In genomic region chr7:4835398-4836205, GRCh38 we compare ENCODE assay signal across 20 cellular contexts. TPM values are rescaled to one million over a fixed set of nuclear protein-coding genes. Genes with fewer than 3 reads are reported as not detected.
DNase-seq lines count a peak whose midpoint lies in the region; ATAC-seq and TF ChIP-seq lines count a peak whose summit lies in the region.
"Had no signal": no experiment of that assay in that cellular context is flagged by ENCODE, and none has a peak within 500 bp of the region (broad histone marks: within the 10 kb centered on the region; RNA-seq: fewer than 3 reads in every experiment).

No MANE protein-coding gene starts in this region.

- peaks cover 2% of the 10 kb centered on the region; the same call in 1 of the 2 replicates for H4K20me1 ChIP-seq in PC-9 (ENCODE audit: insufficient read depth)

- peaks cover 8% of the 10 kb centered on the region; the same call in 1 of the 2 replicates for H3F3A ChIP-seq in PC-9 (ENCODE audit: insufficient read depth, low read depth)

- BruUV-seq in PC-9 (replicated peaks; lab: Mats Ljungman, UMichigan), result no TSS peak

- no peak for TF ChIP-seq POLR2A in spleen (IDR thresholded peaks at IDR 0.05)

- no peaks in the 10 kb centered on the region for H3K36me3 Mint-ChIP-seq in chondrocyte (ENCODE audit: low read depth)
- H3K36me3 Mint-ChIP-seq: CD4-positive, CD25-positive, alpha-beta regulatory T cell; IgD-negative memory B cell had no signal

- no peaks in the 10 kb centered on the region for H3K9me2 ChIP-seq in PC-9 (ENCODE audit: insufficient read depth)

- no peaks in the 10 kb centered on the region for H3K9me3 ChIP-seq in heart right ventricle
- no peaks in the 10 kb centered on the region for H3K9me3 ChIP-seq in PC-9 (ENCODE audit: insufficient read depth, low read depth)
- no peaks in the 10 kb centered on the region for H3K9me3 ChIP-seq in spleen
- H3K9me3 ChIP-seq: A549, Caco-2, SJSA1 had no signal

- H3K27me3 Mint-ChIP-seq in chondrocyte (ENCODE audit: low read depth), result peaks cover 3% of the 10 kb centered on the region
- H3K27me3 Mint-ChIP-seq: CD4-positive, CD25-positive, alpha-beta regulatory T cell; IgD-negative memory B cell had no signal

- intact Hi-C loops in Right ventricle myocardium superior (cut with DNase I) (loop anchor here (10.0 kb wide), 1 partner anchor 879 kb away; no protein-coding TSS in a partner anchor), heart right ventricle (cut with DNase I) (no loop called here), PC-9 (cut with micrococcal nuclease; ENCODE audit: unreplicated experiment) (no loop called here), spleen (cut with DNase I; ENCODE audit: low total_unique reads) (no loop called here)

- no peak overlapping the region for H3K4me3 ChIP-seq in heart right ventricle
- no peak overlapping the region for H3K4me3 ChIP-seq in PC-9
- H3K4me3 ChIP-seq in spleen, result no peak overlapping the region
- H3K4me3 ChIP-seq: A549, SJSA1 had no signal

- peak overlapping the region; percentile 33 for H3K4me2 ChIP-seq in PC-9
- H3K4me2 ChIP-seq: A549 had no signal

- H3K4me3 Mint-ChIP-seq in chondrocyte (ENCODE audit: unreplicated experiment), result no peak overlapping the region
- H3K4me3 Mint-ChIP-seq: CD4-positive, CD25-positive, alpha-beta regulatory T cell; IgD-negative memory B cell had no signal

- CTCF ChIA-PET in PC-9 (lab: Charles Lee), result interaction anchor here (0.5 to 0.6 kb wide), 3 partner anchors 10 to 137 kb away, joined by 3 to 7 read pairs (median 4); no protein-coding TSS in a partner anchor

- TF ChIP-seq CTCF in heart right ventricle (IDR thresholded peaks at IDR 0.05) (no peak), PC-9 (conservative IDR thresholded peaks at IDR 0.05) (no peak), spleen (IDR thresholded peaks at IDR 0.05 in 8 of 11, conservative IDR thresholded peaks at IDR 0.05 in 3 of 11) (no peak), chondrocyte (IDR thresholded peaks at IDR 0.05) (no peak)

- peaks cover 4% of the 10 kb centered on the region for H3K4me1 Mint-ChIP-seq in chondrocyte (ENCODE audit: low read depth)
- H3K4me1 Mint-ChIP-seq: CD4-positive, CD25-positive, alpha-beta regulatory T cell had no signal

- POLR2A ChIA-PET in PC-9 (lab: Charles Lee; ENCODE audit: unreplicated experiment), result no interaction called here

- no peaks in the 10 kb centered on the region for H3K9me3 Mint-ChIP-seq in chondrocyte (ENCODE audit: low read depth)
- H3K9me3 Mint-ChIP-seq: CD4-positive, CD25-positive, alpha-beta regulatory T cell; IgD-negative memory B cell had no signal

- H3K27ac ChIP-seq in heart right ventricle (no peak overlapping the region), PC-9 (no peak overlapping the region), spleen (no peak overlapping the region)
- H3K27ac ChIP-seq: A549, SJSA1 had no signal

- H3K27me3 ChIP-seq in heart right ventricle, result no peaks in the 10 kb centered on the region
- H3K27me3 ChIP-seq in PC-9 (ENCODE audit: insufficient read depth, low read depth), result peaks cover 42% of the 10 kb centered on the region
- peaks cover 0 to 3% (median 0%) of the 10 kb centered on the region in 7 donors for H3K27me3 ChIP-seq in spleen (replicated peaks in 1 of 7)

- no peak overlapping the region for H3K27ac Mint-ChIP-seq in chondrocyte (ENCODE audit: unreplicated experiment)
- H3K27ac Mint-ChIP-seq: CD4-positive, CD25-positive, alpha-beta regulatory T cell; IgD-negative memory B cell had no signal

- H3K4me1 ChIP-seq in heart right ventricle, result peaks cover 0 to 20% (median 10%) of the 10 kb centered on the region in 9 donors
- 0 out of 2 replicates have a peak, but pooled peaks cover 7% of the 10 kb centered on the region for H3K4me1 ChIP-seq in PC-9 (replicated peaks; ENCODE audit: insufficient read depth)
- H3K4me1 ChIP-seq in spleen, result no peaks in the 10 kb centered on the region
- H3K4me1 ChIP-seq: A549, Caco-2, SJSA1 had no signal

- H3K36me3 ChIP-seq in heart right ventricle (peaks cover 0 to 24% (median 0%) of the 10 kb centered on the region in 9 donors), PC-9 (ENCODE audit: low read depth) (no peaks in the 10 kb centered on the region), spleen (no peaks in the 10 kb centered on the region)
- H3K36me3 ChIP-seq: SJSA1 had no signal

- 92 to 93% methylated on average over 28 of the region's 28 CpGs for WGBS in heart right ventricle, 2 donors
- 84 to 92% (median 85%) methylated on average over 21 to 28 of the region's 28 CpGs for WGBS in spleen, 5 donors

- H2AFZ ChIP-seq in PC-9, result no peak overlapping the region

- no peak for ATAC-seq in Right ventricle myocardium superior (ENCODE audit: poor library complexity)
- no peak for ATAC-seq in heart right ventricle
- ATAC-seq: A549 had no signal

- no peaks in the 10 kb centered on the region for H3K79me2 ChIP-seq in PC-9 (ENCODE audit: low read depth)

- DNase-seq in Right ventricle myocardium superior (peak; percentile 29), heart right ventricle (no peak), PC-9 (peak; percentile 47 to 63), islet precursor cell (peak; percentile 41), spleen (peak; percentile 51), NCI-H1092 (lab: John Stamatoyannopoulos, UW) (no peak), chondrocyte (ENCODE audit: low spot score) (no peak), NOMO-1 (lab: John Stamatoyannopoulos, UW; ENCODE audit: unreplicated experiment in 2 of 2) (no peak)
- DNase-seq: Caco-2; CD4-positive, CD25-positive, alpha-beta regulatory T cell; NCI-H1417 treated with DMSO at 0.1 percent for 48 hours; NCI-H1930; NCI-H2171; NCI-H446; NCI-H69; NK-92 treated with Interleukin-12 subunit alpha and Interleukin-12 subunit beta, amount 100 ng/mL, for 24 hours had no signal

RNA-seq across cellular contexts. Expression of gene PAPOLB, which starts 26.2 kb away (rescaled TPM):
- total RNA-seq in Right ventricle myocardium superior, result 0.05 TPM
- under 1 TPM in 6 of 10 donors, not detected in 4; 0.10 to 0.21 (median 0.15) TPM for total RNA-seq in heart right ventricle
- under 1 TPM; 0.01 to 0.15 TPM for polyA plus RNA-seq in heart right ventricle
- not detected in 2 replicates for total RNA-seq in PC-9 (2021)
- total RNA-seq in spleen, result under 1 TPM in 3 of 7 donors, not detected in 4; 0.15 to 0.34 (median 0.26) TPM
- not detected for polyA plus RNA-seq in spleen
- total RNA-seq in chondrocyte, result 0.05 TPM in 1 of 3 replicates, not detected in the others
- total RNA-seq: Caco-2; CD4-positive, CD25-positive, alpha-beta regulatory T cell; HT-29; SJSA1 had no signal
- polyA plus RNA-seq: A549; CD4-positive, CD25-positive, alpha-beta regulatory T cell; IgD-negative memory B cell had no signal

RNA-seq across cellular contexts. Expression of gene RADIL, which starts 47.9 kb away (rescaled TPM):
- total RNA-seq in Right ventricle myocardium superior (4.0 TPM), heart right ventricle (1 to 10 TPM; 1.2 to 6.6 (median 3.8) TPM), PC-9 (2021) (0.35 and 0.73 TPM in 2 replicates), spleen (1 to 10 TPM in 6 of 7 donors, under 1 TPM in 1; 0.74 to 2.8 (median 1.7) TPM), chondrocyte (0.82 to 1.2 TPM (median 1.00 TPM) in 3 replicates)
- polyA plus RNA-seq in heart right ventricle (1 to 10 TPM; 2.4 to 5.0 TPM), spleen (under 1 TPM; 0.24 to 0.93 (median 0.63) TPM)
- total RNA-seq: Caco-2; CD4-positive, CD25-positive, alpha-beta regulatory T cell; HT-29 had no signal
- polyA plus RNA-seq: CD4-positive, CD25-positive, alpha-beta regulatory T cell; IgD-negative memory B cell had no signal

Comparison
In these comparisons a context has a peak if more than half of its experiments do, and no peak if none do; other contexts are left out.
1. DNase-seq: peak in Right ventricle myocardium superior (single experiment), PC-9 (2 of 2), islet precursor cell (single experiment) and spleen (single experiment); none in heart right ventricle (0 of 2), NCI-H1092 (single experiment), chondrocyte (single experiment) and NOMO-1 (0 of 2).